15 cellular contexts compared by ENCODE assay signal in the genomic region with DNA sequence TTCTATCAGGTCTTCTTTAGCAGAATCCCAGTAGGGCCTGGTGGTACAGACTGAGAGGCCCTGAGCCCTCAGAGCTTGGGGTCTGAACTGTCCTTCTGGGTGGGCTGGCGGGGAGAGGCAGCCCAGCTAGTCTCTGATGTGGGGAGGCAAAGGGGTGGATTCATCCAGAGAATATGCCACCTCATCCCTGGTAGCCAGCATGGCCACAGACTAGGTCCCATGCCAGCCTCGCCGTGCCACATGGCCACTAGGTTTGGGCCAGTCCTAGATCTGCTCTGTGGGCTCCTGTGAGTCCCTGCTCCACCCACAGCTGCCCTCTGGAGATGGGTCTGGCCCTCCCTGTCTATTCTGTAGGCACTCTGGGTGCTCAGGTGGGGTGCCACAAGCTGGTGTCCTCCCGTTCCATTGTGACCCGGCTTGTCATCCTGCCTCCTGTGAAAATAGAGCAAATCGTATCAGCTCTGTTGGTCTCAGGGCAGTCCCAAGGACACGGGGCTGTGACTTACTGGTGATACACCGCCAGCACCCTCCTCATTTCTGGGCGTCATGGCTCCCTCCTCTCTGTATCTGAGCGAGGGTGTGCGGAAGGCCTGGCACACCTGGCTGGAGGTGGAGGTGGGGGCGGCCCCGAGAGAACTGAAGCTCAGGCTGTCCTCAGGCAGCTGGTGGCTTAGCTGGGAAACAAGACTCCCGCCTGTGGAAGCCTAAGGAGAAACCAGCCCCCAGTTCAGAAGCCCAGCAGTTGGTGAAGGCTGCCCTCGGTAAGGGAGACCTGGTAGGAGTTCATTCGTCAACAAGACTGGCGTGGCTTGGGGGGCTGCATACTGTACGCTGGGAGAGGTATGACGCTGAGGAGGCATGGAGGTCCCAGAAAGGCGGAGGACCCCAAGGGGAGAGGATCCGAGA. TPM values are rescaled to one million over a fixed set of nuclear protein-coding genes. Genes with fewer than 3 reads are reported as not detected.
A peak's percentile ranks its signal among the peaks of the same experiment; 100 is the strongest.
DNase-seq lines count a peak whose midpoint lies in the region; ATAC-seq and TF ChIP-seq lines count a peak whose summit lies in the region.
"Had no signal": no experiment of that assay in that cellular context is flagged by ENCODE, and none has a peak within 500 bp of the region (broad histone marks: within the 10 kb centered on the region; RNA-seq: fewer than 3 reads in every experiment).

No MANE protein-coding gene starts in this region.

- H3K27ac ChIP-seq in HL-60 (replicated peaks) (peak overlapping the region; percentile 78), mesendoderm (ENCODE audit: low read depth, low read length) (no peak overlapping the region)

- no peak overlapping the region for H3K4ac ChIP-seq in mesendoderm (ENCODE audit: low read depth, low read length)

- no peak for DNase-seq in HL-60 (ENCODE audit: low read depth in 1 of 2, low spot score in 1 of 2)
- DNase-seq in chondrocyte (ENCODE audit: low spot score) = peak; percentile 72
- DNase-seq in mesendoderm = no peak
- DNase-seq in activated CD8-positive, alpha-beta memory T cell treated with anti-CD3 and anti-CD28 coated beads for 24 hours = no peak
- DNase-seq in NAMALWA (ENCODE audit: low spot score) = no peak
- DNase-seq in SW 1271 (lab: John Stamatoyannopoulos, UW) = no peak
- DNase-seq: activated naive CD8-positive, alpha-beta T cell treated with anti-CD3 and anti-CD28 coated beads for 36 hours; CD4-positive, alpha-beta T cell; left colon; NCI-H1436 treated with DMSO at 0.1 percent for 48 hours; NCI-H524 treated with DMSO at 0.1 percent for 48 hours; SHP77 treated with DMSO at 0.1 percent for 48 hours; stimulated activated naive CD8-positive, alpha-beta T cell treated with anti-CD3 and anti-CD28 coated beads, Interleukin-15, amount 100 ng/mL, for 72 hours had no signal

- no peaks in the 10 kb centered on the region for H3K36me3 Mint-ChIP-seq in chondrocyte (ENCODE audit: low read depth)
- H3K36me3 Mint-ChIP-seq in stimulated activated memory B cell treated with anti-CD40 and anti-IgM and Interleukin-4, amounts not matched to agents 10 μg/mL and 1 μg/mL and 100 μg/mL, for 72 hours = no peaks in the 10 kb centered on the region
- H3K36me3 Mint-ChIP-seq: activated naive CD8-positive, alpha-beta T cell treated with anti-CD3 and anti-CD28 coated beads for 36 hours had no signal

- H3K79me1 ChIP-seq in mesendoderm (ENCODE audit: low read length) = peaks cover 5% of the 10 kb centered on the region

- no peaks in the 10 kb centered on the region for H3K36me3 ChIP-seq in mesendoderm (ENCODE audit: control insufficient read depth, insufficient read depth, low read length)

- H3K4me1 Mint-ChIP-seq in chondrocyte (ENCODE audit: low read depth) = peaks cover 67% of the 10 kb centered on the region
- peaks cover 15% of the 10 kb centered on the region for H3K4me1 Mint-ChIP-seq in stimulated activated memory B cell treated with anti-CD40 and anti-IgM and Interleukin-4, amounts not matched to agents 10 μg/mL and 1 μg/mL and 100 μg/mL, for 72 hours
- H3K4me1 Mint-ChIP-seq: activated naive CD8-positive, alpha-beta T cell treated with anti-CD3 and anti-CD28 coated beads for 36 hours had no signal

- H2BK15ac ChIP-seq in mesendoderm (replicated peaks; ENCODE audit: low read depth) = no peak overlapping the region

- peak overlapping the region; percentile 88 for H3K27ac Mint-ChIP-seq in chondrocyte (ENCODE audit: unreplicated experiment)
- no peak overlapping the region for H3K27ac Mint-ChIP-seq in stimulated activated memory B cell treated with anti-CD40 and anti-IgM and Interleukin-4, amounts not matched to agents 10 μg/mL and 1 μg/mL and 100 μg/mL, for 72 hours
- H3K27ac Mint-ChIP-seq: activated naive CD8-positive, alpha-beta T cell treated with anti-CD3 and anti-CD28 coated beads for 36 hours; CD4-positive, alpha-beta T cell had no signal

- H3K56ac ChIP-seq in mesendoderm (ENCODE audit: low read length) = no peak overlapping the region

- H3K79me2 ChIP-seq in mesendoderm (ENCODE audit: control insufficient read depth, insufficient read depth, low read length) = no peaks in the 10 kb centered on the region

- H3K23ac ChIP-seq in mesendoderm (ENCODE audit: low read length) = peak overlapping the region; percentile 76

- no CpG with 5 or more reads among the region's 21 CpGs for WGBS in mesendoderm (ENCODE audit: extremely low coverage, insufficient coverage, low lambda C conversion rate)

- H3K27me3 Mint-ChIP-seq in chondrocyte (ENCODE audit: low read depth) = no peaks in the 10 kb centered on the region
- H3K27me3 Mint-ChIP-seq in stimulated activated memory B cell treated with anti-CD40 and anti-IgM and Interleukin-4, amounts not matched to agents 10 μg/mL and 1 μg/mL and 100 μg/mL, for 72 hours = peaks cover 51% of the 10 kb centered on the region

- H3K27me3 ChIP-seq in HL-60 (ENCODE audit: insufficient read depth, poor library complexity, severe bottlenecking) = no peaks in the 10 kb centered on the region
- no peaks in the 10 kb centered on the region for H3K27me3 ChIP-seq in mesendoderm (ENCODE audit: insufficient read depth, low read length, poor library complexity)

- no peaks in the 10 kb centered on the region for H3K9me3 Mint-ChIP-seq in chondrocyte (ENCODE audit: low read depth)
- no peaks in the 10 kb centered on the region for H3K9me3 Mint-ChIP-seq in stimulated activated memory B cell treated with anti-CD40 and anti-IgM and Interleukin-4, amounts not matched to agents 10 μg/mL and 1 μg/mL and 100 μg/mL, for 72 hours
- H3K9me3 Mint-ChIP-seq: activated naive CD8-positive, alpha-beta T cell treated with anti-CD3 and anti-CD28 coated beads for 36 hours; CD4-positive, alpha-beta T cell; stimulated activated naive CD8-positive, alpha-beta T cell treated with anti-CD3 and anti-CD28 coated beads, Interleukin-15, amount 100 ng/mL, for 72 hours had no signal

- TF ChIP-seq CTCF in HL-60 (IDR thresholded peaks at IDR 0.05; ENCODE audit: insufficient read depth, low read length) = no peak
- no peak for TF ChIP-seq CTCF in chondrocyte (IDR thresholded peaks at IDR 0.05)

- no peak overlapping the region for H4K8ac ChIP-seq in mesendoderm (ENCODE audit: low read depth, low read length)

- peaks cover 2% of the 10 kb centered on the region for H3K4me1 ChIP-seq in mesendoderm (ENCODE audit: control insufficient read depth, low read depth, low read length)

- no peak overlapping the region for H2AK5ac ChIP-seq in mesendoderm (ENCODE audit: low read length)

- H2BK120ac ChIP-seq in mesendoderm (ENCODE audit: low read depth, low read length) = no peak overlapping the region

- H3K9ac ChIP-seq in mesendoderm (ENCODE audit: low read length) = no peak overlapping the region

- H3K18ac ChIP-seq in mesendoderm (ENCODE audit: low read length) = no peak overlapping the region

- no peak overlapping the region for H2BK5ac ChIP-seq in mesendoderm (ENCODE audit: low read length)

- H3K4me3 ChIP-seq in HL-60 (replicated peaks; ENCODE audit: insufficient read depth, low read length) (no peak overlapping the region), mesendoderm (ENCODE audit: low read length) (no peak overlapping the region)

- H3K4me2 ChIP-seq in mesendoderm (ENCODE audit: low read length) = no peak overlapping the region

- ATAC-seq in stimulated activated memory B cell treated with anti-CD40 and anti-IgM and Interleukin-4, amounts not matched to agents 10 μg/mL and 1 μg/mL and 100 μg/mL, for 72 hours = peak; percentile 3
- no peak for ATAC-seq in GM21528 (IDR thresholded peaks at IDR 0.05; ENCODE audit: low FRiP score, unreplicated experiment)
- ATAC-seq: stimulated activated naive CD8-positive, alpha-beta T cell treated with anti-CD3 and anti-CD28 coated beads, Interleukin-15, amount 100 ng/mL, for 72 hours had no signal

- H4K5ac ChIP-seq in mesendoderm (ENCODE audit: low read length) = no peak overlapping the region

- H3K4me3 Mint-ChIP-seq in chondrocyte (ENCODE audit: unreplicated experiment) = no peak overlapping the region
- H3K4me3 Mint-ChIP-seq in stimulated activated memory B cell treated with anti-CD40 and anti-IgM and Interleukin-4, amounts not matched to agents 10 μg/mL and 1 μg/mL and 100 μg/mL, for 72 hours = no peak overlapping the region
- H3K4me3 Mint-ChIP-seq: activated naive CD8-positive, alpha-beta T cell treated with anti-CD3 and anti-CD28 coated beads for 36 hours; CD4-positive, alpha-beta T cell; stimulated activated naive CD8-positive, alpha-beta T cell treated with anti-CD3 and anti-CD28 coated beads, Interleukin-15, amount 100 ng/mL, for 72 hours had no signal

RNA-seq across cellular contexts. Expression of a gene that starts 33.3 kb away (rescaled TPM):
- 36.4 to 61.1 TPM (median 57.9 TPM) in 3 replicates for total RNA-seq in chondrocyte
- 8.2 TPM for polyA plus RNA-seq in mesendoderm (2013, experiment 1 of 2)
- 8.1 TPM for polyA plus RNA-seq in mesendoderm (2013, experiment 2 of 2)
